ENCODE assay signal across 27 cellular contexts in genomic region chr12:112747501-112747900, GRCh38.
"Had no signal": no experiment of that assay in that cellular context is flagged by ENCODE, and none has a peak within 500 bp of the region (broad histone marks: within the 10 kb centered on the region; RNA-seq: fewer than 3 reads in every experiment).

No MANE protein-coding gene starts in this region.

- H3K27ac ChIP-seq: stomach, suprapubic skin, testis, thoracic aorta, thyroid gland, tibial artery, tibial nerve, transverse colon, upper lobe of left lung, upper lobe of right lung, uterus, vagina had no signal

- H3K27me3 ChIP-seq: testis, thyroid gland, tibial artery, tibial nerve, upper lobe of left lung, upper lobe of right lung, uterus, vagina had no signal

- H3K4me1 Mint-ChIP-seq: stimulated activated memory B cell treated with anti-CD40 and anti-IgM and Interleukin-4, amounts not matched to agents 10 μg/mL and 1 μg/mL and 100 μg/mL, for 72 hours; stimulated activated naive B cell treated with anti-CD40 and anti-IgM and Interleukin-4, amounts not matched to agents 10 μg/mL and 1 μg/mL and 100 μg/mL, for 72 hours; stimulated activated naive CD8-positive, alpha-beta T cell treated with anti-CD3 and anti-CD28 coated beads, Interleukin-15, amount 100 ng/mL, for 72 hours had no signal

- H3K36me3 ChIP-seq: stomach, suprapubic skin, thoracic aorta, thyroid gland, tibial artery, tibial nerve, transverse colon, upper lobe of left lung, upper lobe of right lung, uterus, vagina had no signal

- H3K36me3 Mint-ChIP-seq: stimulated activated effector memory CD8-positive, alpha-beta T cell treated with anti-CD3 and anti-CD28 coated beads, Interleukin-12 subunit alpha, Interleukin-12 subunit beta, amount 100 ng/mL, for 72 hours; stimulated activated memory B cell treated with anti-CD40 and anti-IgM and Interleukin-4, amounts not matched to agents 10 μg/mL and 1 μg/mL and 100 μg/mL, for 72 hours; stimulated activated naive B cell treated with anti-CD40 and anti-IgM and Interleukin-4, amounts not matched to agents 10 μg/mL and 1 μg/mL and 100 μg/mL, for 72 hours; type B pancreatic cell had no signal

- H3K9me3 ChIP-seq: suprapubic skin, testis, thoracic aorta, thyroid gland, tibial artery, transverse colon, upper lobe of left lung, upper lobe of right lung, uterus, vagina had no signal

- H3K9me3 Mint-ChIP-seq: stimulated activated effector memory CD8-positive, alpha-beta T cell treated with anti-CD3 and anti-CD28 coated beads, Interleukin-12 subunit alpha, Interleukin-12 subunit beta, amount 100 ng/mL, for 72 hours; stimulated activated memory B cell treated with anti-CD40 and anti-IgM and Interleukin-4, amounts not matched to agents 10 μg/mL and 1 μg/mL and 100 μg/mL, for 72 hours; stimulated activated naive B cell treated with anti-CD40 and anti-IgM and Interleukin-4, amounts not matched to agents 10 μg/mL and 1 μg/mL and 100 μg/mL, for 72 hours; stimulated activated naive CD8-positive, alpha-beta T cell treated with anti-CD3 and anti-CD28 coated beads, Interleukin-15, amount 100 ng/mL, for 72 hours; stimulated activated naive CD8-positive, alpha-beta T cell treated with anti-CD3 and anti-CD28 coated beads, Interleukin-15, Interleukin-2, amounts not matched to agents 100 ng/mL and 50 ng/mL, for 24 hours; type B pancreatic cell had no signal

- H3K4me1 ChIP-seq: stomach, suprapubic skin, testis, thyroid gland, tibial artery, tibial nerve, transverse colon, upper lobe of left lung, upper lobe of right lung, uterus, vagina had no signal

- H3K27ac Mint-ChIP-seq: stimulated activated effector memory CD8-positive, alpha-beta T cell treated with anti-CD3 and anti-CD28 coated beads, Interleukin-12 subunit alpha, Interleukin-12 subunit beta, amount 100 ng/mL, for 72 hours; stimulated activated memory B cell treated with anti-CD40 and anti-IgM and Interleukin-4, amounts not matched to agents 10 μg/mL and 1 μg/mL and 100 μg/mL, for 72 hours; stimulated activated naive B cell treated with anti-CD40 and anti-IgM and Interleukin-4, amounts not matched to agents 10 μg/mL and 1 μg/mL and 100 μg/mL, for 72 hours; stimulated activated naive CD8-positive, alpha-beta T cell treated with anti-CD3 and anti-CD28 coated beads, Interleukin-15, amount 100 ng/mL, for 72 hours; stimulated activated naive CD8-positive, alpha-beta T cell treated with anti-CD3 and anti-CD28 coated beads, Interleukin-15, Interleukin-2, amounts not matched to agents 100 ng/mL and 50 ng/mL, for 24 hours; type B pancreatic cell had no signal

- H3K4me3 ChIP-seq: stomach, suprapubic skin, testis, thoracic aorta, thyroid gland, tibial artery, tibial nerve, transverse colon, upper lobe of left lung, upper lobe of right lung, uterus, vagina had no signal

- DNase-seq: stimulated activated CD4-positive, alpha-beta T cell treated with anti-CD3 and anti-CD28 coated beads, Interleukin-2, amount 100 ng/mL, for 48 hours; stimulated activated CD4-positive, alpha-beta T cell treated with anti-CD3 and anti-CD28 coated beads, Interleukin-4, amount 100 ng/mL, for 1 hour; stimulated activated CD4-positive, alpha-beta T cell treated with anti-CD3 and anti-CD28 coated beads, Interleukin-4, amount 100 ng/mL, for 24 hours; stimulated activated CD4-positive, alpha-beta T cell treated with anti-CD3 and anti-CD28 coated beads, Interleukin-4, amount 100 ng/mL, for 4 hours; stimulated activated CD8-positive, alpha-beta memory T cell treated with anti-CD3 and anti-CD28 coated beads, Interleukin-4, amount 100 ng/mL, for 48 hours; stimulated activated naive B cell treated with anti-CD40 and anti-IgM and Interleukin-4, amounts not matched to agents 10 μg/mL and 1 μg/mL and 100 μg/mL, for 72 hours; stimulated activated naive CD4-positive, alpha-beta T cell treated with Interleukin-2 at 50 U/mL for 16 hours; stimulated activated naive CD8-positive, alpha-beta T cell treated with anti-CD3 and anti-CD28 coated beads, Interleukin-15, amount 100 ng/mL, for 72 hours; stimulated activated naive CD8-positive, alpha-beta T cell treated with anti-CD3 and anti-CD28 coated beads, Interleukin-15, Interleukin-2, amounts not matched to agents 100 U/mL and 50 U/mL, for 24 hours; stomach; substantia nigra; testis; thyroid gland; tibial artery; transverse colon; trophoblast cell; upper lobe of left lung; upper lobe of right lung; uterus had no signal

- ATAC-seq: stimulated activated effector memory CD8-positive, alpha-beta T cell treated with anti-CD3 and anti-CD28 coated beads, Interleukin-12 subunit alpha, Interleukin-12 subunit beta, amount 100 ng/mL, for 72 hours; stimulated activated memory B cell treated with anti-CD40 and anti-IgM and Interleukin-4, amounts not matched to agents 10 μg/mL and 1 μg/mL and 100 μg/mL, for 72 hours; stimulated activated naive B cell treated with anti-CD40 and anti-IgM and Interleukin-4, amounts not matched to agents 10 μg/mL and 1 μg/mL and 100 μg/mL, for 72 hours; stimulated activated naive CD8-positive, alpha-beta T cell treated with anti-CD3 and anti-CD28 coated beads, Interleukin-15, amount 100 ng/mL, for 72 hours; stimulated activated naive CD8-positive, alpha-beta T cell treated with anti-CD3 and anti-CD28 coated beads, Interleukin-15, Interleukin-2, amounts not matched to agents 100 U/mL and 50 U/mL, for 24 hours; upper lobe of right lung had no signal

- H3K4me3 Mint-ChIP-seq: stimulated activated effector memory CD8-positive, alpha-beta T cell treated with anti-CD3 and anti-CD28 coated beads, Interleukin-12 subunit alpha, Interleukin-12 subunit beta, amount 100 ng/mL, for 72 hours; stimulated activated memory B cell treated with anti-CD40 and anti-IgM and Interleukin-4, amounts not matched to agents 10 μg/mL and 1 μg/mL and 100 μg/mL, for 72 hours; stimulated activated naive B cell treated with anti-CD40 and anti-IgM and Interleukin-4, amounts not matched to agents 10 μg/mL and 1 μg/mL and 100 μg/mL, for 72 hours; stimulated activated naive CD8-positive, alpha-beta T cell treated with anti-CD3 and anti-CD28 coated beads, Interleukin-15, amount 100 ng/mL, for 72 hours; stimulated activated naive CD8-positive, alpha-beta T cell treated with anti-CD3 and anti-CD28 coated beads, Interleukin-15, Interleukin-2, amounts not matched to agents 100 ng/mL and 50 ng/mL, for 24 hours; type B pancreatic cell had no signal
